ENCODE assay signal across 1 cellular context in the genomic region with DNA sequence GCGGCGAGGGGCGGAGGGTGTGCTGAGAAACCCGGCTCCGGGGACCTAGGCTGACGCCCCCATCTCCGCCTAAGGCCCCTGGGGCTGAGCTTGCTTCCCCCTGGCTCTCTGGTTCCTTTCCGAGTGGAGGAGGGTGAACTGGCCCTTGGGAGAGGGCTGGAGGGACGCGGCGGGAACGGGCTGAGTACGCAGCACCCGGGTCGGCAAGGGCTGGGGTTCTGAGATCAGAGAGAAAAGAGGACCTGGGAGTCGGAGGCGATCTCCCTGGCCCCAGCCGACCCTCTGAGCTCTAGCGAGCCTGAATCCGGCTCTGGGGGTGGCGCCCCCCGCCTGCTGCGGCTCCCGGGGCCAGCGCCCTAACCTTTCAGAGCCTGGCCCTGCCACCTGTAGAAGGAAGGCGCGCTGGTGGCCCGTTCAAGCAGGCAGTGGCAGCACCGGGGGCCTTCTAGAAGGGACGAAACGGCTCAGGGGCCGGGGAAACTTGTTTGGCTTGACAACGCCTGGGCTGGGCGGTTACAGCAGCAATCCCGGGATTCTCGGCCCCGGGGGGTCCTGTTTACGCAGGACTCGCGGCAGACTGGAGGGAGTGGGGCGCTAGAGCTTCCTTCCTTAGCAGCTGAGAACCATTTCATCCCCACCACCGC.
TF ChIP-seq lines count a peak whose summit lies in the region.

No MANE protein-coding gene starts in this region.

TF ChIP-seq in IMR-90, 13 proteins besides CTCF, POLR2A, EP300 and RAD21 (continued from another document):
- TF ChIP-seq, protein P1, sequence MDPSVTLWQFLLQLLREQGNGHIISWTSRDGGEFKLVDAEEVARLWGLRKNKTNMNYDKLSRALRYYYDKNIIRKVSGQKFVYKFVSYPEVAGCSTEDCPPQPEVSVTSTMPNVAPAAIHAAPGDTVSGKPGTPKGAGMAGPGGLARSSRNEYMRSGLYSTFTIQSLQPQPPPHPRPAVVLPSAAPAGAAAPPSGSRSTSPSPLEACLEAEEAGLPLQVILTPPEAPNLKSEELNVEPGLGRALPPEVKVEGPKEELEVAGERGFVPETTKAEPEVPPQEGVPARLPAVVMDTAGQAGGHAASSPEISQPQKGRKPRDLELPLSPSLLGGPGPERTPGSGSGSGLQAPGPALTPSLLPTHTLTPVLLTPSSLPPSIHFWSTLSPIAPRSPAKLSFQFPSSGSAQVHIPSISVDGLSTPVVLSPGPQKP (IDR thresholded peaks at IDR 0.05; ENCODE audit: borderline replicate concordance, low read depth, low read length) = no peak
- TF ChIP-seq, protein P2, sequence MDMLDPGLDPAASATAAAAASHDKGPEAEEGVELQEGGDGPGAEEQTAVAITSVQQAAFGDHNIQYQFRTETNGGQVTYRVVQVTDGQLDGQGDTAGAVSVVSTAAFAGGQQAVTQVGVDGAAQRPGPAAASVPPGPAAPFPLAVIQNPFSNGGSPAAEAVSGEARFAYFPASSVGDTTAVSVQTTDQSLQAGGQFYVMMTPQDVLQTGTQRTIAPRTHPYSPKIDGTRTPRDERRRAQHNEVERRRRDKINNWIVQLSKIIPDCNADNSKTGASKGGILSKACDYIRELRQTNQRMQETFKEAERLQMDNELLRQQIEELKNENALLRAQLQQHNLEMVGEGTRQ (IDR thresholded peaks at IDR 0.05; ENCODE audit: low read depth, low read length) = no peak
- no peak for TF ChIP-seq MXI1 (IDR thresholded peaks at IDR 0.05; ENCODE audit: borderline replicate concordance, low read depth, low read length)
- TF ChIP-seq BHLHE40 (IDR thresholded peaks at IDR 0.05; ENCODE audit: low read depth, low read length) = no peak
- no peak for TF ChIP-seq CEBPB (IDR thresholded peaks at IDR 0.05; ENCODE audit: low read depth, low read length)
- no peak for TF ChIP-seq MAZ (IDR thresholded peaks at IDR 0.05; ENCODE audit: borderline replicate concordance, low read depth, low read length)
- no peak for TF ChIP-seq CHD1 (IDR thresholded peaks at IDR 0.05; ENCODE audit: low read depth, low read length)
- TF ChIP-seq MAFK (IDR thresholded peaks at IDR 0.05; ENCODE audit: low read depth, low read length) = no peak
